1 cellular context compared by ENCODE assay signal in genomic region chr19:4811328-4812131, GRCh38.
TF ChIP-seq lines count a peak whose summit lies in the region.

No MANE protein-coding gene starts in this region.

TF ChIP-seq in HEK293, 187 proteins besides CTCF, POLR2A, EP300 and RAD21 (continued from another document):
- no peak for TF ChIP-seq PRDM2 (tag by site-specific recombination; IDR thresholded peaks at IDR 0.05; ENCODE audit: borderline replicate concordance)
- TF ChIP-seq ZNF433 (tag by site-specific recombination; IDR thresholded peaks at IDR 0.05; ENCODE audit: low read depth), result no peak
- no peak for TF ChIP-seq ZNF677 (tag by site-specific recombination; IDR thresholded peaks at IDR 0.05)
